Comparison of ENCODE assay signal across 16 cellular contexts in genomic region chr18:2891526-2892431, GRCh38. TPM values are rescaled to one million over a fixed set of nuclear protein-coding genes. Genes with fewer than 3 reads are reported as not detected.
DNase-seq lines count a peak whose midpoint lies in the region; ATAC-seq and TF ChIP-seq lines count a peak whose summit lies in the region.
"Had no signal": no experiment of that assay in that cellular context is flagged by ENCODE, and none has a peak within 500 bp of the region (broad histone marks: within the 10 kb centered on the region; RNA-seq: fewer than 3 reads in every experiment).

No MANE protein-coding gene starts in this region.

- POLR2A ChIA-PET in activated CD4-positive, alpha-beta memory T cell treated with anti-CD3 and anti-CD28 coated beads, Interleukin-2, amount 10 ng/mL, durations not matched to agents 7 days and 5 days (lab: Charles Lee) = interaction anchor here (1.0 to 4.2 kb wide), 3 partner anchors 9 to 14 kb away, joined by 3 to 25 read pairs (median 23); no protein-coding TSS in a partner anchor

- ATAC-seq in GM19452 (IDR thresholded peaks at IDR 0.05; ENCODE audit: unreplicated experiment) = no peak
- ATAC-seq: mucosa of descending colon, pancreas had no signal

- H3K27me3 Mint-ChIP-seq in activated naive CD4-positive, alpha-beta T cell treated with anti-CD3 and anti-CD28 coated beads for 36 hours (ENCODE audit: low read depth) = no peaks in the 10 kb centered on the region
- H3K27me3 Mint-ChIP-seq in activated CD4-positive, alpha-beta memory T cell treated with anti-CD3 and anti-CD28 coated beads, Interleukin-2, amount 10 ng/mL, durations not matched to agents 7 days and 5 days = no peaks in the 10 kb centered on the region
- H3K27me3 Mint-ChIP-seq in chondrocyte (ENCODE audit: low read depth) = peaks cover under 1% of the 10 kb centered on the region

- H3K4me3 ChIP-seq in smooth muscle cell = no peak overlapping the region
- H3K4me3 ChIP-seq: mucosa of descending colon, pancreas had no signal

- intact Hi-C loops in activated naive CD4-positive, alpha-beta T cell treated with anti-CD3 and anti-CD28 coated beads for 36 hours (cut with micrococcal nuclease) = loop anchor here (1.0 to 5.0 kb wide), 3 partner anchors 13 to 249 kb away; partner anchors contain the start of gene EMILIN2

- H2AFZ ChIP-seq in smooth muscle cell (ENCODE audit: low read depth) = no peak overlapping the region

- H3K9ac ChIP-seq in smooth muscle cell (ENCODE audit: low read depth) = no peak overlapping the region
- H3K9ac ChIP-seq: SK-N-SH had no signal

- peak; percentile 45 for DNase-seq in activated naive CD4-positive, alpha-beta T cell treated with anti-CD3 and anti-CD28 coated beads for 36 hours
- no peak for DNase-seq in activated naive CD4-positive, alpha-beta T cell treated with anti-CD3 and anti-CD28 coated beads, Interleukin-2, amount 50 U/mL, for 16 hours
- DNase-seq in activated CD4-positive, alpha-beta memory T cell treated with anti-CD3 and anti-CD28 coated beads, Interleukin-2, amount 10 ng/mL, durations not matched to agents 7 days and 5 days = no peak
- DNase-seq in chondrocyte (ENCODE audit: low spot score) (no peak), activated gamma-delta T cell treated with Interleukin-2 at 50 U/mL for 16 hours (no peak), smooth muscle cell (lab: John Stamatoyannopoulos, UW; ENCODE audit: unreplicated experiment) (no peak)
- DNase-seq in stimulated activated naive CD4-positive, alpha-beta T cell (lab: John Stamatoyannopoulos, UW) = peak in 4 of 6 experiments; percentile 9 to 43 (median 23)
- DNase-seq: GF-D8, H7, mucosa of descending colon, NCI-H2081 treated with DMSO at 0.1 percent for 48 hours, NCI-H526, OCI-M1, pancreas, SK-N-SH had no signal

- H3K9me3 ChIP-seq in smooth muscle cell (replicated peaks; ENCODE audit: low read depth) = no peaks in the 10 kb centered on the region
- H3K9me3 ChIP-seq: mucosa of descending colon, pancreas, SK-N-SH had no signal

- peaks cover 6% of the 10 kb centered on the region for H3K4me1 ChIP-seq in smooth muscle cell (ENCODE audit: low read depth)
- H3K4me1 ChIP-seq: pancreas had no signal

- H4K20me1 ChIP-seq in smooth muscle cell (ENCODE audit: low read depth) = no peaks in the 10 kb centered on the region

- no peaks in the 10 kb centered on the region for H3K27me3 ChIP-seq in smooth muscle cell (ENCODE audit: low read depth)
- H3K27me3 ChIP-seq: pancreas had no signal

- CTCF ChIA-PET in activated naive CD4-positive, alpha-beta T cell treated with anti-CD3 and anti-CD28 coated beads for 36 hours (lab: Charles Lee) = interaction anchor here (0.6 to 1.0 kb wide), 2 partner anchors 101 to 260 kb away, joined by 3 to 4 read pairs; no protein-coding TSS in a partner anchor
- CTCF ChIA-PET in activated CD4-positive, alpha-beta memory T cell treated with anti-CD3 and anti-CD28 coated beads, Interleukin-2, amount 10 ng/mL, durations not matched to agents 7 days and 5 days (lab: Charles Lee) = interaction anchor here (1.0 to 1.3 kb wide), 2 partner anchors 17 to 44 kb away, joined by 3 to 6 read pairs; no protein-coding TSS in a partner anchor

- peak overlapping the region; percentile 16 for H3K27ac Mint-ChIP-seq in activated naive CD4-positive, alpha-beta T cell treated with anti-CD3 and anti-CD28 coated beads for 36 hours
- peak overlapping the region; percentile 85 for H3K27ac Mint-ChIP-seq in activated CD4-positive, alpha-beta memory T cell treated with anti-CD3 and anti-CD28 coated beads, Interleukin-2, amount 10 ng/mL, durations not matched to agents 7 days and 5 days
- H3K27ac Mint-ChIP-seq in chondrocyte (ENCODE audit: unreplicated experiment) = peak overlapping the region; percentile 36

- no peak overlapping the region for H3K27ac ChIP-seq in smooth muscle cell (ENCODE audit: low read depth)
- H3K27ac ChIP-seq: pancreas had no signal

- TF ChIP-seq CTCF in chondrocyte (IDR thresholded peaks at IDR 0.05) (no peak), smooth muscle cell (IDR thresholded peaks at IDR 0.05; ENCODE audit: borderline replicate concordance, insufficient read depth, poor library complexity, severe bottlenecking) (no peak)

- H3F3A ChIP-seq in smooth muscle cell (ENCODE audit: low read depth) = no peaks in the 10 kb centered on the region

- H3K9me3 Mint-ChIP-seq in activated naive CD4-positive, alpha-beta T cell treated with anti-CD3 and anti-CD28 coated beads for 36 hours = peaks cover 14% of the 10 kb centered on the region
- H3K9me3 Mint-ChIP-seq in activated CD4-positive, alpha-beta memory T cell treated with anti-CD3 and anti-CD28 coated beads, Interleukin-2, amount 10 ng/mL, durations not matched to agents 7 days and 5 days = peaks cover 9% of the 10 kb centered on the region
- H3K9me3 Mint-ChIP-seq in chondrocyte (ENCODE audit: low read depth) = peaks cover 16% of the 10 kb centered on the region

- peaks cover 31% of the 10 kb centered on the region for H3K4me1 Mint-ChIP-seq in activated naive CD4-positive, alpha-beta T cell treated with anti-CD3 and anti-CD28 coated beads for 36 hours (ENCODE audit: low read depth)
- peaks cover 44% of the 10 kb centered on the region for H3K4me1 Mint-ChIP-seq in activated CD4-positive, alpha-beta memory T cell treated with anti-CD3 and anti-CD28 coated beads, Interleukin-2, amount 10 ng/mL, durations not matched to agents 7 days and 5 days
- peaks cover 32% of the 10 kb centered on the region for H3K4me1 Mint-ChIP-seq in chondrocyte (ENCODE audit: low read depth)

- peaks cover 7% of the 10 kb centered on the region for H3K36me3 Mint-ChIP-seq in activated naive CD4-positive, alpha-beta T cell treated with anti-CD3 and anti-CD28 coated beads for 36 hours (ENCODE audit: low read depth)
- peaks cover 18% of the 10 kb centered on the region for H3K36me3 Mint-ChIP-seq in activated CD4-positive, alpha-beta memory T cell treated with anti-CD3 and anti-CD28 coated beads, Interleukin-2, amount 10 ng/mL, durations not matched to agents 7 days and 5 days (ENCODE audit: low read depth)
- H3K36me3 Mint-ChIP-seq in chondrocyte (ENCODE audit: low read depth) = peaks cover 4% of the 10 kb centered on the region

- H3K79me2 ChIP-seq in smooth muscle cell (ENCODE audit: low read depth) = no peaks in the 10 kb centered on the region

- peak overlapping the region; percentile 14 for H3K4me3 Mint-ChIP-seq in activated naive CD4-positive, alpha-beta T cell treated with anti-CD3 and anti-CD28 coated beads for 36 hours
- H3K4me3 Mint-ChIP-seq in activated CD4-positive, alpha-beta memory T cell treated with anti-CD3 and anti-CD28 coated beads, Interleukin-2, amount 10 ng/mL, durations not matched to agents 7 days and 5 days = peak overlapping the region; percentile 65
- no peak overlapping the region for H3K4me3 Mint-ChIP-seq in chondrocyte (ENCODE audit: unreplicated experiment)

- no peaks in the 10 kb centered on the region for H3K36me3 ChIP-seq in smooth muscle cell (ENCODE audit: low read depth)
- H3K36me3 ChIP-seq: pancreas had no signal

- WGBS in smooth muscle cell (ENCODE audit: low lambda C conversion rate) = 93% methylated on average over 20 of the region's 20 CpGs

- H3K4me2 ChIP-seq in smooth muscle cell = no peak overlapping the region
- H3K4me2 ChIP-seq: SK-N-SH had no signal

RNA-seq across cellular contexts. Expression of gene EMILIN2, which starts 45.0 kb away (rescaled TPM):
- 10 to 100 TPM; 12.2 to 13.2 TPM for total RNA-seq in activated naive CD4-positive, alpha-beta T cell treated with anti-CD3 and anti-CD28 coated beads for 36 hours
- total RNA-seq in activated CD4-positive, alpha-beta memory T cell treated with anti-CD3 and anti-CD28 coated beads, Interleukin-2, amount 10 ng/mL, durations not matched to agents 7 days and 5 days = 10 to 100 TPM; 21.4 to 23.0 TPM
- total RNA-seq in chondrocyte (2.2 to 9.9 TPM (median 9.3 TPM) in 3 replicates), smooth muscle cell (6.5 and 14.7 TPM in 2 replicates)
- polyA plus RNA-seq in smooth muscle cell = 22.9 and 27.3 TPM in 2 replicates

Comparison
In these comparisons a context has a peak if more than half of its experiments do, and no peak if none do; other contexts are left out.
1. DNase-seq: peak in activated naive CD4-positive, alpha-beta T cell treated with anti-CD3 and anti-CD28 coated beads for 36 hours (single experiment) and stimulated activated naive CD4-positive, alpha-beta T cell (4 of 6); none in activated naive CD4-positive, alpha-beta T cell treated with anti-CD3 and anti-CD28 coated beads, Interleukin-2, amount 50 U/mL, for 16 hours (single experiment), activated CD4-positive, alpha-beta memory T cell treated with anti-CD3 and anti-CD28 coated beads, Interleukin-2, amount 10 ng/mL, durations not matched to agents 7 days and 5 days (single experiment), chondrocyte (single experiment), activated gamma-delta T cell treated with Interleukin-2 at 50 U/mL for 16 hours (single experiment) and smooth muscle cell (single experiment).
2. H3K27ac Mint-ChIP-seq: peak in every context shown above with its lines; median percentile 85 in activated CD4-positive, alpha-beta memory T cell treated with anti-CD3 and anti-CD28 coated beads, Interleukin-2, amount 10 ng/mL, durations not matched to agents 7 days and 5 days; 36 in chondrocyte; 16 in activated naive CD4-positive, alpha-beta T cell treated with anti-CD3 and anti-CD28 coated beads for 36 hours.